ENCODE assay signal across 1 cellular context in the genomic region with DNA sequence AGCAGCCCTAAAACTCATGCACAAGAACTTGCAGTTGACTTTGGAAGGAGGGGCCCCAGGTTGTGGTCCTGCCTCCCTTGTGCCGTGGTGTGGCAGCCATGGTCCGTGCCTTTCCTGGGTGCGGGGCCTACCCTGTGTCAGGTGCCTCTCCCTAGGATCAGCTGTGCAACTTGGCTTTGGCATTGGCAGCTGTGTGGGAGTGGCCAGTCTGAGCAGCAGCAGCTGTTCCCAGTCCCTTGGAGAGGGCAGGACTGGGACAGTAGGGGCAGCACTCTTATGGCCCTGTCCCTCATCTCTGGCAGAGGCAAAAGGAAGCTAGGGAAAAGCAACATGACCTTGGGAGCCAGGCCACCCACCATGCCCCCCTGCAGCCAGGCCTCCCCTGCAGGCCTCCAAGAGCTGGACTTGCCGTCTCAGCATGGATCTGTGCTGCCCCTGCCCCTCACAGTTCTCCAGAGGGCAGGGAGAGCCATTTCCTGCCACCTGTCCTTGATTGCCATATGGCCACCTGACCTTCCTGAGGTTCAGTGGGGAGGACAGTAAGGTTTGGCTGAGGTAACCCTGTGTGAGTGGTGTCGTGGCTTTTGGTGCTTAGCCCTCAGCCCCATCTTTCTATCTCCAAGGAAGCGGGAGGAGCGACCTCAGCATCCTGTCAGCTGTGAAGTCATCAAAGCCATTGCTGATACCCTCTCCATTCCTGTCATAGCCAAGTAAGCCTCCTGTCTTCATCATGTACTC.
TF ChIP-seq lines count a peak whose summit lies in the region.

No MANE protein-coding gene starts in this region.

TF ChIP-seq in IMR-90, 13 proteins besides CTCF, POLR2A, EP300 and RAD21:
- no peak for TF ChIP-seq MAFK (IDR thresholded peaks at IDR 0.05; ENCODE audit: low read depth, low read length)
- TF ChIP-seq NFE2L2 (IDR thresholded peaks at IDR 0.05; ENCODE audit: low read depth, low read length): no peak
- TF ChIP-seq MXI1 (IDR thresholded peaks at IDR 0.05; ENCODE audit: borderline replicate concordance, low read depth, low read length): no peak
